Comparison of ENCODE assay signal across 20 cellular contexts in the genomic region with DNA sequence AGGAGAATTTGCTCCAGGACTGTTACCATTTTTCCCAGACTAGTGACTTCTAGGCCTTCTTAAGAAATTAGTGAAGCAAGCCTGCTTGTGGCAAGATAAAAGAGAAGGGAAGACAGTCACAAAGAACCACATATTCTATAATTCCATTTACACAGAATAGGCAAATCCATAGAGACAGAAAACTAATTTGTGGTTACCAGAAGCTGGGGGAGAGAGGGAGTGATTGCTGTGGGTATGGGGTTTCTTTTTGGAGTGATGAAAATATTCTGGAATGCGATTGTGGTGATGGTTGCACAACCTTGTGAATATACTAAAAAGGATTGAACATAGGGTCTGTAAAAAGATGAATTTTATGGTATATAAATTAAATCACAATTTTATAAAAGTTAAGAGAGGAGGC. TPM values are rescaled to one million over a fixed set of nuclear protein-coding genes. Genes with fewer than 3 reads are reported as not detected.
DNase-seq lines count a peak whose midpoint lies in the region; ATAC-seq, FAIRE-seq and TF ChIP-seq lines count a peak whose summit lies in the region.
"Had no signal": no experiment of that assay in that cellular context is flagged by ENCODE, and none has a peak within 500 bp of the region (broad histone marks: within the 10 kb centered on the region; RNA-seq: fewer than 3 reads in every experiment).

No MANE protein-coding gene starts in this region.

- no peak overlapping the region for H2AK5ac ChIP-seq in trophoblast cell (ENCODE audit: low read length)

- no peak overlapping the region for H3K14ac ChIP-seq in trophoblast cell (ENCODE audit: low read length)

- H2BK5ac ChIP-seq in trophoblast cell (ENCODE audit: low read depth, low read length, poor library complexity) = no peak overlapping the region

- no peak overlapping the region for H3K4ac ChIP-seq in trophoblast cell (ENCODE audit: low read depth, low read length)

- no peak for FAIRE-seq in RCC 7860 (lab: Jason Lieb, UNC)
- FAIRE-seq: A204.1, H1, K562 had no signal

- H3K4me3 ChIP-seq in choroid plexus epithelial cell (ENCODE audit: low read depth, low read length) (no peak overlapping the region), trophoblast cell (ENCODE audit: low read depth, low read length) (no peak overlapping the region)
- H3K4me3 ChIP-seq: K562 had no signal

- no peak overlapping the region for H3K4me2 ChIP-seq in trophoblast cell (ENCODE audit: low read length)

- no peaks in the 10 kb centered on the region for H3K79me2 ChIP-seq in trophoblast cell (ENCODE audit: control insufficient read depth, insufficient read depth, low read length, poor library complexity)

- H3K27ac ChIP-seq in trophoblast cell (ENCODE audit: low read depth, low read length) = no peak overlapping the region
- H3K27ac ChIP-seq: C4-2B, HL-60 had no signal

- H3K9ac ChIP-seq in trophoblast cell (ENCODE audit: low read length) = no peak overlapping the region

- H3K36me3 ChIP-seq in trophoblast cell (ENCODE audit: control insufficient read depth in 1 of 2, insufficient read depth in 2 of 2, low read length in 2 of 2) = no peaks in the 10 kb centered on the region

- H3K18ac ChIP-seq in trophoblast cell (ENCODE audit: low read length) = no peak overlapping the region

- no peak overlapping the region for H2BK12ac ChIP-seq in trophoblast cell (ENCODE audit: low read length)

- peaks cover 1% of the 10 kb centered on the region for H3K9me3 ChIP-seq in trophoblast cell (ENCODE audit: insufficient read depth, low read depth, low read length)

- TF ChIP-seq CTCF in choroid plexus epithelial cell (conservative IDR thresholded peaks at IDR 0.05; ENCODE audit: low read depth, low read length) = no peak

- no peak overlapping the region for H4K12ac ChIP-seq in trophoblast cell (ENCODE audit: low read depth, low read length)

- DNase-seq in Daoy (ENCODE audit: low read depth) (peak; percentile 34), RCC 7860 (ENCODE audit: low spot score) (peak; percentile 13), choroid plexus epithelial cell (ENCODE audit: low read depth) (peak; percentile 46), myocyte (ENCODE audit: low read depth) (peak; percentile 36), NCI-H82 (lab: John Stamatoyannopoulos, UW) (no peak), trophoblast cell (no peak), HPDE6-E6E7 (ENCODE audit: extremely low spot score) (no peak)
- DNase-seq: COR-L47, GF-D8, MM.1S, NCI-H1105, NCI-H1694 treated with DMSO at 0.1 percent for 48 hours, NCI-H748 treated with DMSO at 0.1 percent for 48 hours, Right ventricle myocardium superior had no signal

- peaks cover 2% of the 10 kb centered on the region for H3K27me3 ChIP-seq in trophoblast cell (ENCODE audit: insufficient read depth, low read length)

- H2AFZ ChIP-seq in trophoblast cell (ENCODE audit: insufficient read depth, low read length, poor library complexity) = no peak overlapping the region

- no CpG with 5 or more reads among the region's 1 CpG for WGBS in trophoblast cell (ENCODE audit: extremely low coverage, insufficient coverage, insufficient read length)

- H3K4me1 ChIP-seq in trophoblast cell (ENCODE audit: control insufficient read depth in 1 of 2, insufficient read depth in 2 of 2, low read length in 2 of 2) = no peaks in the 10 kb centered on the region

- H4K8ac ChIP-seq in trophoblast cell (ENCODE audit: low read depth, low read length) = no peak overlapping the region

- no peak overlapping the region for H2BK120ac ChIP-seq in trophoblast cell (ENCODE audit: insufficient read depth, low read length, poor library complexity)

- H4K91ac ChIP-seq in trophoblast cell (ENCODE audit: low read depth, low read length) = no peak overlapping the region

- H3K23ac ChIP-seq in trophoblast cell (ENCODE audit: low read length) = no peak overlapping the region

- no peaks in the 10 kb centered on the region for H3K79me1 ChIP-seq in trophoblast cell (ENCODE audit: low read length)

- no peak for ATAC-seq in GM18907 (IDR thresholded peaks at IDR 0.05; ENCODE audit: unreplicated experiment)
- ATAC-seq: K562 had no signal

RNA-seq across cellular contexts. Expression of gene SIX2, which starts 37.5 kb away (rescaled TPM):
- total RNA-seq in Daoy (2014; rRNA removed; shearing (Covaris generic)) = 11.4 and 12.2 TPM in 2 replicates
- total RNA-seq in myocyte = 62.3 and 68.8 TPM in 2 replicates
- 39.7 TPM for polyA plus RNA-seq in myocyte (2012)
- 0.18 and 0.21 TPM in 2 replicates for polyA plus RNA-seq in trophoblast cell (2013)
- total RNA-seq: K562 had no signal
- polyA plus RNA-seq: K562 had no signal

Comparison
In these comparisons a context has a peak if more than half of its experiments do, and no peak if none do; other contexts are left out.
1. DNase-seq: peak in Daoy (single experiment), RCC 7860 (single experiment), choroid plexus epithelial cell (single experiment) and myocyte (single experiment); none in NCI-H82 (single experiment), trophoblast cell (0 of 2) and HPDE6-E6E7 (single experiment).